In genomic region chr15:99361541-99362185, GRCh38 we compare ENCODE assay signal across 2 cellular contexts.
TF ChIP-seq lines count a peak whose summit lies in the region.

No MANE protein-coding gene starts in this region.

TF ChIP-seq in HCT116, 20 proteins besides CTCF, POLR2A, EP300 and RAD21 (continued from another document):
- TF ChIP-seq REST (IDR thresholded peaks at IDR 0.05; ENCODE audit: low read depth) (no peak), EZH2phosphoT487 (IDR thresholded peaks at IDR 0.05; ENCODE audit: borderline replicate concordance) (no peak), TCF7L2 (IDR thresholded peaks at IDR 0.05; ENCODE audit: borderline replicate concordance, extremely low read depth, insufficient read depth, insufficient read length) (no peak), ZNF274 (IDR thresholded peaks at IDR 0.05; ENCODE audit: low read depth, low read length) (no peak)
- TF ChIP-seq, protein P1, sequence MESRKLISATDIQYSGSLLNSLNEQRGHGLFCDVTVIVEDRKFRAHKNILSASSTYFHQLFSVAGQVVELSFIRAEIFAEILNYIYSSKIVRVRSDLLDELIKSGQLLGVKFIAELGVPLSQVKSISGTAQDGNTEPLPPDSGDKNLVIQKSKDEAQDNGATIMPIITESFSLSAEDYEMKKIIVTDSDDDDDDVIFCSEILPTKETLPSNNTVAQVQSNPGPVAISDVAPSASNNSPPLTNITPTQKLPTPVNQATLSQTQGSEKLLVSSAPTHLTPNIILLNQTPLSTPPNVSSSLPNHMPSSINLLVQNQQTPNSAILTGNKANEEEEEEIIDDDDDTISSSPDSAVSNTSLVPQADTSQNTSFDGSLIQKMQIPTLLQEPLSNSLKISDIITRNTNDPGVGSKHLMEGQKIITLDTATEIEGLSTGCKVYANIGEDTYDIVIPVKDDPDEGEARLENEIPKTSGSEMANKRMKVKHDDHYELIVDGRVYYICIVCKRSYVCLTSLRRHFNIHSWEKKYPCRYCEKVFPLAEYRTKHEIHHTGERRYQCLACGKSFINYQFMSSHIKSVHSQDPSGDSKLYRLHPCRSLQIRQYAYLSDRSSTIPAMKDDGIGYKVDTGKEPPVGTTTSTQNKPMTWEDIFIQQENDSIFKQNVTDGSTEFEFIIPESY (IDR thresholded peaks at IDR 0.05; ENCODE audit: extremely low read depth, insufficient replicate concordance, low read length): no peak
- TF ChIP-seq, protein P2, sequence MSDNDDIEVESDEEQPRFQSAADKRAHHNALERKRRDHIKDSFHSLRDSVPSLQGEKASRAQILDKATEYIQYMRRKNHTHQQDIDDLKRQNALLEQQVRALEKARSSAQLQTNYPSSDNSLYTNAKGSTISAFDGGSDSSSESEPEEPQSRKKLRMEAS (IDR thresholded peaks at IDR 0.05): no peak
TF ChIP-seq in HCT116: peak in this region for 0.

TF ChIP-seq in liver, 16 proteins besides CTCF, POLR2A, EP300 and RAD21 (continued from another document):
- TF ChIP-seq SP1 (IDR thresholded peaks at IDR 0.05): no peak
- TF ChIP-seq, protein P1 (IDR thresholded peaks at IDR 0.05): no peak
